Comparison of ENCODE assay signal across 9 cellular contexts in genomic region chr2:38601061-38601460, GRCh38. TPM values are rescaled to one million over a fixed set of nuclear protein-coding genes. Genes with fewer than 3 reads are reported as not detected.
DNase-seq lines count a peak whose midpoint lies in the region; ATAC-seq and TF ChIP-seq lines count a peak whose summit lies in the region.
"Had no signal": no experiment of that assay in that cellular context is flagged by ENCODE, and none has a peak within 500 bp of the region (broad histone marks: within the 10 kb centered on the region; RNA-seq: fewer than 3 reads in every experiment).

No MANE protein-coding gene starts in this region.

- peak overlapping the region; percentile 92 for H3K4me3 Mint-ChIP-seq in activated T-cell treated with anti-CD3 and anti-CD28 coated beads, Interleukin-2, amount 50 U/mL, for 24 hours
- H3K4me3 Mint-ChIP-seq in activated naive CD8-positive, alpha-beta T cell treated with anti-CD3 and anti-CD28 coated beads for 36 hours = peak overlapping the region; percentile 86
- no peak overlapping the region for H3K4me3 Mint-ChIP-seq in stimulated activated memory B cell treated with anti-CD40 and anti-IgM and Interleukin-4, amounts not matched to agents 10 μg/mL and 1 μg/mL and 100 μg/mL, for 72 hours

- intact Hi-C loops in thyroid gland (cut with DNase I) = loop anchor here (10.0 kb wide), 1 partner anchor 64 kb away; the partner anchor contains the start of gene GALM

- H3K27me3 Mint-ChIP-seq in activated T-cell treated with anti-CD3 and anti-CD28 coated beads, Interleukin-2, amount 50 U/mL, for 24 hours = no peaks in the 10 kb centered on the region
- no peaks in the 10 kb centered on the region for H3K27me3 Mint-ChIP-seq in activated naive CD8-positive, alpha-beta T cell treated with anti-CD3 and anti-CD28 coated beads for 36 hours
- peaks cover 63% of the 10 kb centered on the region for H3K27me3 Mint-ChIP-seq in stimulated activated memory B cell treated with anti-CD40 and anti-IgM and Interleukin-4, amounts not matched to agents 10 μg/mL and 1 μg/mL and 100 μg/mL, for 72 hours

- ATAC-seq in stimulated activated memory B cell treated with anti-CD40 and anti-IgM and Interleukin-4, amounts not matched to agents 10 μg/mL and 1 μg/mL and 100 μg/mL, for 72 hours = no peak
- ATAC-seq in HG02610 (IDR thresholded peaks at IDR 0.05; ENCODE audit: unreplicated experiment) = no peak

- H3K4me3 ChIP-seq in kidney epithelial cell (ENCODE audit: low read depth, low read length) (peak overlapping the region; percentile 93), thyroid gland (replicated peaks in 1 of 3) (peak overlapping the region in 2 of 3 donors; percentile 96 to 98)

- DNase-seq in activated T-cell treated with anti-CD3 and anti-CD28 coated beads, Interleukin-2, amount 50 U/mL, for 24 hours = no peak
- DNase-seq in activated T-cell treated with anti-CD3 and anti-CD28 coated beads, Interleukin-2, amount 50 U/mL, for 1 hour = no peak
- no peak for DNase-seq in activated naive CD8-positive, alpha-beta T cell treated with anti-CD3 and anti-CD28 coated beads for 36 hours
- DNase-seq in kidney epithelial cell (ENCODE audit: low read depth) = no peak
- no peak for DNase-seq in thyroid gland
- DNase-seq in NCI-H2171 (lab: John Stamatoyannopoulos, UW) = no peak
- DNase-seq: NCI-H187 treated with DMSO at 0.1 percent for 48 hours had no signal

- peak overlapping the region; percentile 99 for H3K27ac ChIP-seq in thyroid gland

- peaks cover 49% of the 10 kb centered on the region for H3K36me3 Mint-ChIP-seq in activated T-cell treated with anti-CD3 and anti-CD28 coated beads, Interleukin-2, amount 50 U/mL, for 24 hours (ENCODE audit: low read depth)
- H3K36me3 Mint-ChIP-seq in activated naive CD8-positive, alpha-beta T cell treated with anti-CD3 and anti-CD28 coated beads for 36 hours = peaks cover 21% of the 10 kb centered on the region
- no peaks in the 10 kb centered on the region for H3K36me3 Mint-ChIP-seq in stimulated activated memory B cell treated with anti-CD40 and anti-IgM and Interleukin-4, amounts not matched to agents 10 μg/mL and 1 μg/mL and 100 μg/mL, for 72 hours

- H3K36me3 ChIP-seq in kidney epithelial cell (ENCODE audit: control insufficient read depth, insufficient read depth, low read length) = no peaks in the 10 kb centered on the region
- H3K36me3 ChIP-seq in thyroid gland = no peaks in the 10 kb centered on the region

- TF ChIP-seq CTCF in kidney epithelial cell (IDR thresholded peaks at IDR 0.05; ENCODE audit: insufficient read depth, low read length, poor library complexity, severe bottlenecking) (no peak), thyroid gland (IDR thresholded peaks at IDR 0.05) (no peak)

- peaks cover 44 to 47% of the 10 kb centered on the region in 2 donors for H3K4me1 ChIP-seq in thyroid gland

- 4 to 7% methylated on average over 6 of the region's 6 CpGs for WGBS in thyroid gland, 2 donors

- H3K9me3 ChIP-seq in thyroid gland = no peaks in the 10 kb centered on the region

- H3K27me3 ChIP-seq in kidney epithelial cell (ENCODE audit: control insufficient read depth, insufficient read depth, low read length) = no peaks in the 10 kb centered on the region
- no peaks in the 10 kb centered on the region for H3K27me3 ChIP-seq in thyroid gland

- no peak for TF ChIP-seq POLR2A in thyroid gland (IDR thresholded peaks at IDR 0.05)

- H3K9me3 Mint-ChIP-seq in activated T-cell treated with anti-CD3 and anti-CD28 coated beads, Interleukin-2, amount 50 U/mL, for 24 hours = no peaks in the 10 kb centered on the region
- no peaks in the 10 kb centered on the region for H3K9me3 Mint-ChIP-seq in activated naive CD8-positive, alpha-beta T cell treated with anti-CD3 and anti-CD28 coated beads for 36 hours
- H3K9me3 Mint-ChIP-seq in stimulated activated memory B cell treated with anti-CD40 and anti-IgM and Interleukin-4, amounts not matched to agents 10 μg/mL and 1 μg/mL and 100 μg/mL, for 72 hours = peaks cover under 1% of the 10 kb centered on the region

- H3K4me1 Mint-ChIP-seq in activated T-cell treated with anti-CD3 and anti-CD28 coated beads, Interleukin-2, amount 50 U/mL, for 24 hours (ENCODE audit: low read depth) = peaks cover 67% of the 10 kb centered on the region
- H3K4me1 Mint-ChIP-seq in activated naive CD8-positive, alpha-beta T cell treated with anti-CD3 and anti-CD28 coated beads for 36 hours = peaks cover 54% of the 10 kb centered on the region
- H3K4me1 Mint-ChIP-seq in stimulated activated memory B cell treated with anti-CD40 and anti-IgM and Interleukin-4, amounts not matched to agents 10 μg/mL and 1 μg/mL and 100 μg/mL, for 72 hours = peaks cover 22% of the 10 kb centered on the region

- H3K27ac Mint-ChIP-seq in activated T-cell treated with anti-CD3 and anti-CD28 coated beads, Interleukin-2, amount 50 U/mL, for 24 hours = peak overlapping the region; percentile 93
- peak overlapping the region; percentile 72 for H3K27ac Mint-ChIP-seq in activated naive CD8-positive, alpha-beta T cell treated with anti-CD3 and anti-CD28 coated beads for 36 hours
- no peak overlapping the region for H3K27ac Mint-ChIP-seq in stimulated activated memory B cell treated with anti-CD40 and anti-IgM and Interleukin-4, amounts not matched to agents 10 μg/mL and 1 μg/mL and 100 μg/mL, for 72 hours

RNA-seq across cellular contexts. Expression of gene HNRNPLL, which starts 1.7 kb away (rescaled TPM):
- total RNA-seq in activated naive CD8-positive, alpha-beta T cell treated with anti-CD3 and anti-CD28 coated beads for 36 hours = 10 to 100 TPM; 50.6 to 52.2 TPM
- total RNA-seq in kidney epithelial cell = 29.7 and 39.2 TPM in 2 replicates
- 10 to 100 TPM; 60.1 to 85.1 (median 64.3) TPM for total RNA-seq in thyroid gland
